Comparison of ENCODE assay signal across 8 cellular contexts in the genomic region with DNA sequence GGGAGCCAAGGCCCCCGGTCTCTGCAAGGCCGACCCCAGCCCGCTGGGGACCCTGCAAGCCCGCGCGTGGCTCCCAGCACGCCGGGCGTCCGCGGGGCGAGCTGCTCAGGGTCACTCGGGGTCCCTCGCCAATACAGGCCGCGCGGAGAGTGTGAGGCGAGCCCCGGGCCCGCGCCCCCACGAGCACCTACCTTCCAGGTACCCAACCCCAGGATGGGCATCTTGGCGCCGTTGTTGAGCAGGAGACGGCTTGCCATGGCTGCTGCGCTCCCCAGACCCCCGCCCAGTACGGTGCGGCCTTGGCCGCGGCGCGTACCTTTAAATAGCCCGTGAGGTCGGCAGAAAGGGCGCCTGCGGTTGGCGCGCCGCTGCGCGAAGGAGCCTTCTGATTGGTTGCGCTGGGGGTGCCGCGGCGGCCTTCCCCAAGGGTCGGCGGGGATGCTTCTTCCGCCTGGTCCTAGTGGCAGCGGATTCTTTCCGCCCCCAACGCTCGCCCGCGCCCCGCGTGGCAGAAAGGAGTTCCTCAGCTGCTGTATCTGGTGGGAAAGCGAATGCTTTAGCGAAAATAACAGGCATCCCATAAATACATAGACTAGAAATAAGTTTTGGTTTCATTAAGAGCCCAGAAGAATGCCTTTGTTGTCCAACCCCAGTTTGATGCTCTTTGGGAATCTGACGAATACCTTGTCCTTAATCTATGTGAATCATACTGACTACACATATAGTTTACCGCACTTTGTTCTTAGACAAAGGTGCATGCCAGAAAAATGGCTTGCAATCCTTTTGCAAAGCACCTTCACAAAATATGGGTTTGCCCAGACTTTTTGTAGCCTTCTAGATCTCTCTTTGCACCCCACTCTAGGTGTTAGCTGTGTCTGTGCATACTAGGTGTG. TPM values are rescaled to one million over a fixed set of nuclear protein-coding genes. Genes with fewer than 3 reads are reported as not detected.
DNase-seq lines count a peak whose midpoint lies in the region; ATAC-seq lines count a peak whose summit lies in the region.

A gene (minus strand): TSS at position 295 of the 893 bp plus-strand sequence. CDS start 38 bp downstream, at position 257.

- peaks cover 30% of the 10 kb centered on the region for H3K4me1 ChIP-seq in CD4-positive, CD25-positive, alpha-beta regulatory T cell (ENCODE audit: control insufficient read depth, insufficient read depth, low read length, poor library complexity, severe bottlenecking)
- peaks cover 29% of the 10 kb centered on the region for H3K4me1 ChIP-seq in mesodermal cell (ENCODE audit: control insufficient read depth, insufficient read depth, low read length, poor library complexity, severe bottlenecking)

- no peaks in the 10 kb centered on the region for H3K36me3 ChIP-seq in CD4-positive, CD25-positive, alpha-beta regulatory T cell (ENCODE audit: control insufficient read depth, insufficient read depth, low read length)
- peaks cover 28% of the 10 kb centered on the region for H3K36me3 ChIP-seq in mesodermal cell (ENCODE audit: control insufficient read depth, insufficient read depth, low read length)

- peaks cover 17 to 52% (median 39%) of the 10 kb centered on the region in 4 donors for H3K4me1 Mint-ChIP-seq in CD4-positive, CD25-positive, alpha-beta regulatory T cell

- peak; percentile 72 to 94 (median 85) for DNase-seq in CD4-positive, CD25-positive, alpha-beta regulatory T cell
- DNase-seq in NK-92 (lab: John Stamatoyannopoulos, UW; ENCODE audit: unreplicated experiment) = peak; percentile 36
- peak; percentile 70 for DNase-seq in activated CD8-positive, alpha-beta memory T cell treated with anti-CD3 and anti-CD28 coated beads, Interleukin-2, amount 50 U/mL, for 24 hours (ENCODE audit: extremely low read depth)
- DNase-seq in stimulated activated CD8-positive, alpha-beta memory T cell treated with anti-CD3 and anti-CD28 coated beads, Interleukin-15, amount 100 ng/mL, for 48 hours (ENCODE audit: low read depth in 2 of 2) = peak; percentile 87 to 88

- H3K27ac ChIP-seq in CD4-positive, CD25-positive, alpha-beta regulatory T cell (ENCODE audit: insufficient read depth, low read length, poor library complexity, severe bottlenecking) = peak within 1 kb of the TSS; percentile 58
- H3K27ac ChIP-seq in mesodermal cell (ENCODE audit: low read depth, low read length, severe bottlenecking) = no peak within 1 kb of the TSS

- H3K4me3 Mint-ChIP-seq in CD4-positive, CD25-positive, alpha-beta regulatory T cell = peak within 1 kb of the TSS; percentile 91 to 98 (median 92)

- H3K4me3 ChIP-seq in CD4-positive, CD25-positive, alpha-beta regulatory T cell (ENCODE audit: low read depth, low read length) = peak within 1 kb of the TSS; percentile 84
- peak within 1 kb of the TSS; percentile 74 for H3K4me3 ChIP-seq in mesodermal cell (ENCODE audit: extremely low read depth, insufficient read depth, low read length, poor library complexity, severe bottlenecking)

- peaks cover 0 to 2% (median 0%) of the 10 kb centered on the region in 7 donors for H3K9me3 Mint-ChIP-seq in CD4-positive, CD25-positive, alpha-beta regulatory T cell

- peaks cover 9% of the 10 kb centered on the region for H3K36me3 Mint-ChIP-seq in CD4-positive, CD25-positive, alpha-beta regulatory T cell

- in situ Hi-C loops in endometrial microvascular endothelial cells (cut with HindIII; ENCODE audit: inconsistent ontology term, low pct_unique_long_range_greater_than_20kb, low sequenced_read_pairs) = no loop called here

- ATAC-seq in CD4-positive, CD25-positive, alpha-beta regulatory T cell (ENCODE audit: low read depth in 2 of 2) = peak; percentile 93 to 94
- peak; percentile 89 for ATAC-seq in GM19395 (IDR thresholded peaks at IDR 0.05; ENCODE audit: unreplicated experiment)
- peak; percentile 89 for ATAC-seq in HG03558 (IDR thresholded peaks at IDR 0.05; ENCODE audit: extremely low read depth, unreplicated experiment)

- 3% methylated on average over 45 to 56 of the region's 61 CpGs for WGBS in mesodermal cell (ENCODE audit: insufficient coverage in 2 of 2), 2 experiments

- H3K27me3 ChIP-seq in CD4-positive, CD25-positive, alpha-beta regulatory T cell (ENCODE audit: control insufficient read depth, insufficient read depth, low read length) = no peaks in the 10 kb centered on the region

- peaks cover 1% of the 10 kb centered on the region for H3K27me3 Mint-ChIP-seq in CD4-positive, CD25-positive, alpha-beta regulatory T cell

- H3K27ac Mint-ChIP-seq in CD4-positive, CD25-positive, alpha-beta regulatory T cell = peak within 1 kb of the TSS; percentile 80 to 92 (median 90)

- peaks cover 2 to 6% of the 10 kb centered on the region in 2 experiments for H3K9me3 ChIP-seq in CD4-positive, CD25-positive, alpha-beta regulatory T cell (ENCODE audit: control insufficient read depth in 2 of 2, low read length in 2 of 2)
- peaks cover 2% of the 10 kb centered on the region for H3K9me3 ChIP-seq in mesodermal cell (ENCODE audit: control insufficient read depth, low read length)

RNA-seq across cellular contexts. Expression of the gene that starts here (rescaled TPM):
- 44.6 TPM for total RNA-seq in CD4-positive, CD25-positive, alpha-beta regulatory T cell
- 100 to 1,000 TPM; 113 to 137 (median 115) TPM for polyA plus RNA-seq in CD4-positive, CD25-positive, alpha-beta regulatory T cell
- 213 TPM for total RNA-seq in endometrial microvascular endothelial cells (ENCODE audit: inconsistent ontology term)
- 136 TPM for polyA plus RNA-seq in mesodermal cell (2013, experiment 1 of 2)
- polyA plus RNA-seq in mesodermal cell (2013, experiment 2 of 2) = 127 TPM

Comparison
In these comparisons a context has a peak if more than half of its experiments do, and no peak if none do; other contexts are left out.
1. DNase-seq: peak in every context shown above with its lines; median percentile 88 in stimulated activated CD8-positive, alpha-beta memory T cell treated with anti-CD3 and anti-CD28 coated beads, Interleukin-15, amount 100 ng/mL, for 48 hours; 85 in CD4-positive, CD25-positive, alpha-beta regulatory T cell; 70 in activated CD8-positive, alpha-beta memory T cell treated with anti-CD3 and anti-CD28 coated beads, Interleukin-2, amount 50 U/mL, for 24 hours; 36 in NK-92.